16 cellular contexts compared by ENCODE assay signal in genomic region chr3:26623409-26624208, GRCh38. TPM values are rescaled to one million over a fixed set of nuclear protein-coding genes. Genes with fewer than 3 reads are reported as not detected.
A peak's percentile ranks its signal among the peaks of the same experiment; 100 is the strongest.
DNase-seq lines count a peak whose midpoint lies in the region; ATAC-seq and TF ChIP-seq lines count a peak whose summit lies in the region.
"Had no signal": no experiment of that assay in that cellular context is flagged by ENCODE, and none has a peak within 500 bp of the region (broad histone marks: within the 10 kb centered on the region; RNA-seq: fewer than 3 reads in every experiment).

No MANE protein-coding gene starts in this region.

- H3K4me1 ChIP-seq in gastrocnemius medialis, result peaks cover 5 to 14% of the 10 kb centered on the region in 2 donors
- H3K4me1 ChIP-seq: pancreas had no signal

- no peak for TF ChIP-seq CTCF in gastrocnemius medialis (IDR thresholded peaks at IDR 0.05 in 4 of 5, conservative IDR thresholded peaks at IDR 0.05 in 1 of 5)

- in situ Hi-C loops in gastrocnemius medialis (cut with MboI; ENCODE audit: low sequenced_read_pairs in 4 of 4), result no loop called here

- H3K27me3 ChIP-seq in gastrocnemius medialis, result peaks cover 0 to 27% (median 25%) of the 10 kb centered on the region in 3 donors

- peaks cover 1 to 6% of the 10 kb centered on the region in 2 donors for H3K4me1 Mint-ChIP-seq in stimulated activated naive B cell treated with anti-CD40 and anti-IgM and Interleukin-4, amounts not matched to agents 10 μg/mL and 1 μg/mL and 100 μg/mL, for 72 hours

- H3K4me3 Mint-ChIP-seq in stimulated activated naive B cell treated with anti-CD40 and anti-IgM and Interleukin-4, amounts not matched to agents 10 μg/mL and 1 μg/mL and 100 μg/mL, for 72 hours, result no peak overlapping the region

- intact Hi-C loops in gastrocnemius medialis (cut with DNase I; ENCODE audit: low total_unique reads), result no loop called here

- H3K27me3 Mint-ChIP-seq in stimulated activated naive B cell treated with anti-CD40 and anti-IgM and Interleukin-4, amounts not matched to agents 10 μg/mL and 1 μg/mL and 100 μg/mL, for 72 hours, result peaks cover 45 to 48% of the 10 kb centered on the region in 2 donors

- H3K36me3 Mint-ChIP-seq in stimulated activated naive B cell treated with anti-CD40 and anti-IgM and Interleukin-4, amounts not matched to agents 10 μg/mL and 1 μg/mL and 100 μg/mL, for 72 hours, result no peaks in the 10 kb centered on the region

- H3K9me3 ChIP-seq in gastrocnemius medialis, result no peaks in the 10 kb centered on the region
- H3K9me3 ChIP-seq: pancreas had no signal

- H3K27ac Mint-ChIP-seq in stimulated activated naive B cell treated with anti-CD40 and anti-IgM and Interleukin-4, amounts not matched to agents 10 μg/mL and 1 μg/mL and 100 μg/mL, for 72 hours, result no peak overlapping the region

- ATAC-seq in gastrocnemius medialis, result peak in 1 of 2 donors; percentile 4
- no peak for ATAC-seq in stimulated activated naive B cell treated with anti-CD40 and anti-IgM and Interleukin-4, amounts not matched to agents 10 μg/mL and 1 μg/mL and 100 μg/mL, for 72 hours (replicated peaks)
- no peak for ATAC-seq in GM18511 (IDR thresholded peaks at IDR 0.05; ENCODE audit: unreplicated experiment)

- TF ChIP-seq POLR2A in gastrocnemius medialis (IDR thresholded peaks at IDR 0.05), result no peak

- DNase-seq in DMS 273 (lab: John Stamatoyannopoulos, UW; ENCODE audit: unreplicated experiment), result peak; percentile 10
- no peak for DNase-seq in DMS 273 treated with DMSO at 0.1 percent for 48 hours (lab: John Stamatoyannopoulos, UW)
- peak; percentile 30 for DNase-seq in astrocyte of the hippocampus (ENCODE audit: low read depth, low spot score)
- DNase-seq in iPS-NIHi11 (ENCODE audit: low spot score), result peak; percentile 31
- DNase-seq in gastrocnemius medialis, result no peak
- DNase-seq in stimulated activated naive B cell treated with anti-CD40 and anti-IgM and Interleukin-4, amounts not matched to agents 10 μg/mL and 1 μg/mL and 100 μg/mL, for 72 hours, result no peak
- no peak for DNase-seq in DMS114 treated with DMSO at 0.1 percent for 48 hours (lab: John Stamatoyannopoulos, UW; ENCODE audit: unreplicated experiment)
- DNase-seq: activated CD4-positive, CD25-positive, alpha-beta regulatory T cell; DMS153; NCI-H1436 treated with DMSO at 0.1 percent for 48 hours had no signal

- peak overlapping the region; percentile 49 to 68 (median 52) for H3K4me3 ChIP-seq in gastrocnemius medialis

- H3K9me3 Mint-ChIP-seq in stimulated activated naive B cell treated with anti-CD40 and anti-IgM and Interleukin-4, amounts not matched to agents 10 μg/mL and 1 μg/mL and 100 μg/mL, for 72 hours, result no peaks in the 10 kb centered on the region

- H3K27ac ChIP-seq in gastrocnemius medialis, result no peak overlapping the region
- H3K27ac ChIP-seq: 22Rv1, pancreas had no signal

- H3K36me3 ChIP-seq in gastrocnemius medialis, result no peaks in the 10 kb centered on the region
- H3K36me3 ChIP-seq: pancreas had no signal

RNA-seq across cellular contexts. Expression of gene LRRC3B, which starts 1.0 kb away (rescaled TPM):
- total RNA-seq in gastrocnemius medialis, result 1 to 10 TPM in 2 of 4 donors, under 1 TPM in 2; 0.07 to 4.4 (median 1.3) TPM
- total RNA-seq: epithelial cell of proximal tubule, HepG2, kidney epithelial cell had no signal

Comparison
In these comparisons a context has a peak if more than half of its experiments do, and no peak if none do; other contexts are left out.
1. DNase-seq: peak in DMS 273 (single experiment), astrocyte of the hippocampus (single experiment) and iPS-NIHi11 (single experiment); none in DMS 273 treated with DMSO at 0.1 percent for 48 hours (single experiment), gastrocnemius medialis (0 of 2), stimulated activated naive B cell treated with anti-CD40 and anti-IgM and Interleukin-4, amounts not matched to agents 10 μg/mL and 1 μg/mL and 100 μg/mL, for 72 hours (single experiment) and DMS114 treated with DMSO at 0.1 percent for 48 hours (single experiment).